In the genomic region with DNA sequence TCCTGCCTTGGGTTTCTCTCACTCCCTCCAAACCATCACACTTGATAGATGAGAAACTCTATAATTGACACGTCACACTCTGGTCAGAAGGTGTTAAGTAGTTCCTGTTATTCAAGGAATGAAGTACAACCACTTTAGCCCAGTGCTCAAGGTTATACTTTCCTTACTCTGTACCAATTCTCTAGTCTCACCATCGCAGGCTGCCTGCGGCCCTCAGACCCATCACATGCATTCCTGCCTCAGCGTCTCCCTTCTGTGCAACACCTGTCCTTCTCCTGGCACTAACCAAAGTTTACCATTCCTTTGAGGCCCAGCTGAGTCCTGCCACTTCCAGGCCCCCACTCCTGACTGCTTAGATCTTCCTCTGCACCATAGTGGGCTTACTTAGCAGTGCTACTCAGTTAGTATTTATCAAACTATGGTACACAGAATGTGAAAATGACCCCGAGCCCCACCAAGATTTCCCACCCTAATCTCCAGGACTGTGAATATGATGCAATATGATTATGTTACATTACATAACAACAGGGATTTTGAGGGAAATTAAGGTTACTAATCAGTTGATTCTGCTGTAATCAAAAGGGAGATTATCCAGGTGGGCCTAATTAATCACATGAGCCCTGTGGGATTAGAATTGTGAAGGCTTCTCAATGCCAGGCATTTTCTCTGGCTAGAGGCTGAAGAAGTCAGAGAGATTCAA, we compare ENCODE assay signal across 1 cellular context.
TF ChIP-seq lines count a peak whose summit lies in the region.

No MANE protein-coding gene starts in this region.

TF ChIP-seq in WTC11, 78 proteins besides CTCF, POLR2A, EP300 and RAD21 (continued from another document):
- TF ChIP-seq, protein P1, sequence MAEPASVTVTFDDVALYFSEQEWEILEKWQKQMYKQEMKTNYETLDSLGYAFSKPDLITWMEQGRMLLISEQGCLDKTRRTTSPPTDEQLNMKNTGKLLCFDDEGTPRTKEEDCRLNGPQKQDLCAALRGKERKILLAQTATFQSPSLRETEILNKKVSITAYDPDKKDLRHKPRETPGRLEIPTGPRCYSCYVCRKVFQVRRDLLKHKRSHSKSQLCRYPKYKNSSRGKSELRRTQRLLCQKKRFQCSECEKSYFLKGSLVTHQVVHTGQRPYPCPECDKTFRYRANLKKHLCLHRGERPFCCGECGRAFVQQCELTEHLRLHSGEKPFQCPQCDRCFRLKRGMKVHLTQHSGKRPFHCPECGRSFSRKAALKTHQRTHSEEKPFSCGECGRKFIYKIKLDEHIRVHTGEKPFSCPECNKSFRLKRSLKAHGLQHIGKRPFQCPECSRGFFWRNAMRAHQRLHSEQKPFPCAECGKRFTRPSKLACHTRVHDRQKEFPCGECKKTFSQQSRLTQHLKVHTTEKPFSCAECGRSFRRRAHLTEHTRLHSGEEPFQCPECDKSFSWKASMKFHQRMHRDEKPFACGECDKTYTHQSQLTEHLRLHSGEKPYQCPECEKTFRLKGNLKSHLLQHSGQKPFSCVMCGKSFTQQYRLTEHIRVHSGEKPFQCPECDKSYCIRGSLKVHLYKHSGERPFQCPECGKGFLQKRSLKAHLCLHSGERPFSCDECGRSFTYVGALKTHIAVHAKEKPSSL (CRISPR knock-in tag; conservative IDR thresholded peaks at IDR 0.05) = no peak
- TF ChIP-seq STAT6 (CRISPR knock-in tag; conservative IDR thresholded peaks at IDR 0.05; ENCODE audit: low read depth) = no peak
- TF ChIP-seq, protein P2, sequence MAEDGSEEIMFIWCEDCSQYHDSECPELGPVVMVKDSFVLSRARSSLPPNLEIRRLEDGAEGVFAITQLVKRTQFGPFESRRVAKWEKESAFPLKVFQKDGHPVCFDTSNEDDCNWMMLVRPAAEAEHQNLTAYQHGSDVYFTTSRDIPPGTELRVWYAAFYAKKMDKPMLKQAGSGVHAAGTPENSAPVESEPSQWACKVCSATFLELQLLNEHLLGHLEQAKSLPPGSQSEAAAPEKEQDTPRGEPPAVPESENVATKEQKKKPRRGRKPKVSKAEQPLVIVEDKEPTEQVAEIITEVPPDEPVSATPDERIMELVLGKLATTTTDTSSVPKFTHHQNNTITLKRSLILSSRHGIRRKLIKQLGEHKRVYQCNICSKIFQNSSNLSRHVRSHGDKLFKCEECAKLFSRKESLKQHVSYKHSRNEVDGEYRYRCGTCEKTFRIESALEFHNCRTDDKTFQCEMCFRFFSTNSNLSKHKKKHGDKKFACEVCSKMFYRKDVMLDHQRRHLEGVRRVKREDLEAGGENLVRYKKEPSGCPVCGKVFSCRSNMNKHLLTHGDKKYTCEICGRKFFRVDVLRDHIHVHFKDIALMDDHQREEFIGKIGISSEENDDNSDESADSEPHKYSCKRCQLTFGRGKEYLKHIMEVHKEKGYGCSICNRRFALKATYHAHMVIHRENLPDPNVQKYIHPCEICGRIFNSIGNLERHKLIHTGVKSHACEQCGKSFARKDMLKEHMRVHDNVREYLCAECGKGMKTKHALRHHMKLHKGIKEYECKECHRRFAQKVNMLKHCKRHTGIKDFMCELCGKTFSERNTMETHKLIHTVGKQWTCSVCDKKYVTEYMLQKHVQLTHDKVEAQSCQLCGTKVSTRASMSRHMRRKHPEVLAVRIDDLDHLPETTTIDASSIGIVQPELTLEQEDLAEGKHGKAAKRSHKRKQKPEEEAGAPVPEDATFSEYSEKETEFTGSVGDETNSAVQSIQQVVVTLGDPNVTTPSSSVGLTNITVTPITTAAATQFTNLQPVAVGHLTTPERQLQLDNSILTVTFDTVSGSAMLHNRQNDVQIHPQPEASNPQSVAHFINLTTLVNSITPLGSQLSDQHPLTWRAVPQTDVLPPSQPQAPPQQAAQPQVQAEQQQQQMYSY (CRISPR knock-in tag; IDR thresholded peaks at IDR 0.05) = no peak
- no peak for TF ChIP-seq HMGXB4 (CRISPR knock-in tag; IDR thresholded peaks at IDR 0.05)
- no peak for TF ChIP-seq ZNF396 (CRISPR knock-in tag; IDR thresholded peaks at IDR 0.05; ENCODE audit: borderline replicate concordance)
